ENCODE assay signal across 11 cellular contexts in genomic region chr5:172696171-172696849, GRCh38. TPM values are rescaled to one million over a fixed set of nuclear protein-coding genes. Genes with fewer than 3 reads are reported as not detected.
DNase-seq lines count a peak whose midpoint lies in the region; ATAC-seq and TF ChIP-seq lines count a peak whose summit lies in the region.
"Had no signal": no experiment of that assay in that cellular context is flagged by ENCODE, and none has a peak within 500 bp of the region (broad histone marks: within the 10 kb centered on the region; RNA-seq: fewer than 3 reads in every experiment).

No MANE protein-coding gene starts in this region.

- no peaks in the 10 kb centered on the region for H3K79me2 ChIP-seq in Loucy (ENCODE audit: insufficient read depth, low read length)

- intact Hi-C loops in thyroid gland (cut with DNase I) = loop anchor here (5.0 to 10.0 kb wide), 2 partner anchors 219 to 592 kb away; no protein-coding TSS in a partner anchor

- no peaks in the 10 kb centered on the region for H3K9me3 Mint-ChIP-seq in effector memory CD8-positive, alpha-beta T cell
- H3K9me3 Mint-ChIP-seq: activated T-helper 1 cell treated with anti-CD3 and anti-CD28 coated beads, Interleukin-12 subunit alpha, Interleukin-12 subunit beta, Interleukin-2, Interleukin-4 antibody, amounts not matched to agents 30 ng/mL and 10 ng/mL and 1 ng/mL, durations not matched to agents 14 hours and 24 hours and 36 hours had no signal

- H3K4me3 ChIP-seq in Loucy (ENCODE audit: low read length, poor library complexity, severe bottlenecking) (no peak overlapping the region), muscle layer of colon (ENCODE audit: low read depth in 1 of 2, low read length in 2 of 2) (peak overlapping the region in 1 of 2 donors; percentile 79), thyroid gland (replicated peaks in 1 of 3) (no peak overlapping the region)

- H3K9me2 ChIP-seq in Loucy (replicated peaks; ENCODE audit: low read depth, low read length) = no peaks in the 10 kb centered on the region

- H3K27me3 Mint-ChIP-seq in effector memory CD8-positive, alpha-beta T cell = peaks cover 7 to 17% of the 10 kb centered on the region in 2 donors

- peaks cover 6% of the 10 kb centered on the region for H3K36me3 Mint-ChIP-seq in effector memory CD8-positive, alpha-beta T cell (ENCODE audit: insufficient read depth)

- H3K36me3 ChIP-seq in Loucy (ENCODE audit: insufficient read depth, low read length) (no peaks in the 10 kb centered on the region), muscle layer of colon (ENCODE audit: insufficient read depth, low read length) (no peaks in the 10 kb centered on the region), thyroid gland (no peaks in the 10 kb centered on the region)

- peaks cover 14 to 16% of the 10 kb centered on the region in 2 donors for H3K4me1 Mint-ChIP-seq in effector memory CD8-positive, alpha-beta T cell (ENCODE audit: low read depth in 2 of 2)

- TF ChIP-seq CTCF in Loucy (conservative IDR thresholded peaks at IDR 0.05; ENCODE audit: low read length) (no peak), thyroid gland (IDR thresholded peaks at IDR 0.05) (no peak)

- peak overlapping the region; percentile 69 for H3K27ac ChIP-seq in muscle layer of colon (ENCODE audit: low read depth, low read length)
- H3K27ac ChIP-seq in thyroid gland = peak overlapping the region in 2 of 3 donors; percentile 43 to 58

- no peaks in the 10 kb centered on the region for H4K20me1 ChIP-seq in Loucy (ENCODE audit: insufficient read depth, low read length, poor library complexity, severe bottlenecking)

- H3K9me3 ChIP-seq in Loucy (ENCODE audit: insufficient read depth, low read depth, low read length) = no peaks in the 10 kb centered on the region
- no peaks in the 10 kb centered on the region for H3K9me3 ChIP-seq in muscle layer of colon (ENCODE audit: low read length)
- H3K9me3 ChIP-seq in thyroid gland = no peaks in the 10 kb centered on the region

- H3K4me2 ChIP-seq in Loucy (ENCODE audit: low read depth, low read length, poor library complexity, severe bottlenecking) = peak overlapping the region; percentile 90

- H3K27ac Mint-ChIP-seq in effector memory CD8-positive, alpha-beta T cell = peak overlapping the region; percentile 93 to 99
- H3K27ac Mint-ChIP-seq: activated T-helper 1 cell treated with anti-CD3 and anti-CD28 coated beads, Interleukin-12 subunit alpha, Interleukin-12 subunit beta, Interleukin-2, Interleukin-4 antibody, amounts not matched to agents 30 ng/mL and 10 ng/mL and 1 ng/mL, durations not matched to agents 14 hours and 24 hours and 36 hours had no signal

- no peaks in the 10 kb centered on the region for H3K27me3 ChIP-seq in Loucy (ENCODE audit: insufficient read depth, low read length, poor library complexity, severe bottlenecking)
- no peaks in the 10 kb centered on the region for H3K27me3 ChIP-seq in muscle layer of colon (ENCODE audit: control insufficient read depth in 1 of 2, insufficient read depth in 2 of 2, low read length in 2 of 2)
- no peaks in the 10 kb centered on the region for H3K27me3 ChIP-seq in thyroid gland

- H3K4me1 ChIP-seq in Loucy (ENCODE audit: insufficient read depth, low read length, poor library complexity, severe bottlenecking) = peaks cover 5% of the 10 kb centered on the region
- H3K4me1 ChIP-seq in muscle layer of colon (ENCODE audit: insufficient read depth, low read length) = peaks cover 34% of the 10 kb centered on the region
- peaks cover 0 to 22% of the 10 kb centered on the region in 2 donors for H3K4me1 ChIP-seq in thyroid gland

- no peak for ATAC-seq in effector memory CD8-positive, alpha-beta T cell (replicated peaks)
- no peak for ATAC-seq in GM18870 (IDR thresholded peaks at IDR 0.05; ENCODE audit: unreplicated experiment)

- H3F3A ChIP-seq in Loucy (ENCODE audit: low read depth) = no peaks in the 10 kb centered on the region

- peak overlapping the region; percentile 96 to 97 for H3K4me3 Mint-ChIP-seq in effector memory CD8-positive, alpha-beta T cell

- H2AFZ ChIP-seq in Loucy (ENCODE audit: low read length) = no peak overlapping the region

- H3K9ac ChIP-seq in Loucy (ENCODE audit: low read depth, low read length, poor library complexity, severe bottlenecking) = peak overlapping the region; percentile 90
- no peak overlapping the region for H3K9ac ChIP-seq in muscle layer of colon (ENCODE audit: low read length)

- no peak for TF ChIP-seq POLR2A in thyroid gland (IDR thresholded peaks at IDR 0.05)

- DNase-seq in effector memory CD8-positive, alpha-beta T cell = no peak
- DNase-seq in thyroid gland (no peak), NCI-H1417 treated with DMSO at 0.1 percent for 48 hours (lab: John Stamatoyannopoulos, UW) (no peak), OCI-M2 (lab: John Stamatoyannopoulos, UW; ENCODE audit: unreplicated experiment) (no peak)
- DNase-seq: cerebellar nuclear complex, EL, NCI-H2081 had no signal

- 88% methylated on average over 9 to 13 of the region's 20 CpGs for WGBS in thyroid gland, 2 donors

RNA-seq across cellular contexts. Expression of gene NEURL1B, which starts 55.2 kb away (rescaled TPM):
- total RNA-seq in thyroid gland = 10 to 100 TPM in 2 of 4 donors, 1 to 10 TPM in 2; 8.2 to 29.9 (median 10.9) TPM
